ENCODE assay signal across 30 cellular contexts in genomic region chr20:6000851-6001250, GRCh38. TPM values are rescaled to one million over a fixed set of nuclear protein-coding genes. Genes with fewer than 3 reads are reported as not detected.
"Had no signal": no experiment of that assay in that cellular context is flagged by ENCODE, and none has a peak within 500 bp of the region (broad histone marks: within the 10 kb centered on the region; RNA-seq: fewer than 3 reads in every experiment).

No MANE protein-coding gene starts in this region.

- H3K4me3 ChIP-seq: esophagus muscularis mucosa, heart left ventricle, pancreas, psoas muscle, sigmoid colon, thoracic aorta had no signal

- FAIRE-seq: astrocyte, pancreas, small intestine, urothelium cell line had no signal

- H3K27me3 Mint-ChIP-seq: activated naive CD4-positive, alpha-beta T cell treated with anti-CD3 and anti-CD28 coated beads, Interleukin-2, amount 10 ng/mL, durations not matched to agents 7 days and 5 days; naive thymus-derived CD8-positive, alpha-beta T cell; stimulated activated naive CD8-positive, alpha-beta T cell treated with anti-CD3 and anti-CD28 coated beads, Interleukin-15, Interleukin-2, amounts not matched to agents 100 ng/mL and 50 ng/mL, for 24 hours; T-cell had no signal

- H3K27ac Mint-ChIP-seq: activated naive CD4-positive, alpha-beta T cell treated with anti-CD3 and anti-CD28 coated beads, Interleukin-2, amount 10 ng/mL, durations not matched to agents 7 days and 5 days; stimulated activated effector memory CD8-positive, alpha-beta T cell treated with anti-CD3 and anti-CD28 coated beads, Interleukin-12 subunit alpha, Interleukin-12 subunit beta, amount 100 ng/mL, for 72 hours; stimulated activated naive CD8-positive, alpha-beta T cell treated with anti-CD3 and anti-CD28 coated beads, Interleukin-15, Interleukin-2, amounts not matched to agents 100 ng/mL and 50 ng/mL, for 24 hours; T-cell had no signal

- H3K27me3 ChIP-seq: brain microvascular endothelial cell, esophagus muscularis mucosa, foreskin keratinocyte, heart left ventricle, pancreas, sigmoid colon had no signal

- H3K36me3 Mint-ChIP-seq: naive thymus-derived CD8-positive, alpha-beta T cell; T-cell had no signal

- ATAC-seq: foreskin keratinocyte; heart left ventricle; naive thymus-derived CD8-positive, alpha-beta T cell; pancreas; psoas muscle; stimulated activated effector memory CD8-positive, alpha-beta T cell treated with anti-CD3 and anti-CD28 coated beads, Interleukin-12 subunit alpha, Interleukin-12 subunit beta, amount 100 ng/mL, for 72 hours; T-cell had no signal

- DNase-seq: activated CD4-positive, alpha-beta T cell treated with anti-CD3 and anti-CD28 coated beads for 4 hours; activated CD4-positive, alpha-beta T cell treated with anti-CD3 and anti-CD28 coated beads, Interleukin-2, amount 50 U/mL, for 48 hours; activated CD4-positive, CD25-positive, alpha-beta regulatory T cell; activated CD8-positive, alpha-beta memory T cell treated with anti-CD3 and anti-CD28 coated beads for 24 hours; activated effector memory CD4-positive, alpha-beta T cell treated with Interleukin-2 at 50 U/mL for 16 hours; activated naive CD4-positive, alpha-beta T cell treated with anti-CD3 and anti-CD28 coated beads, Interleukin-2, amount 10 ng/mL, durations not matched to agents 7 days and 5 days; brain microvascular endothelial cell; dermis blood vessel endothelial cell; effector CD4-positive, alpha-beta T cell; foreskin keratinocyte; heart left ventricle; hypothalamus; midbrain; nucleus accumbens; pancreas; psoas muscle; sigmoid colon; small intestine; stimulated activated CD4-positive, alpha-beta T cell treated with anti-CD3 and anti-CD28 coated beads, Interleukin-4, amount 100 ng/mL, for 24 hours; T-cell; trophoblast cell had no signal

- H3K4me3 Mint-ChIP-seq: activated naive CD4-positive, alpha-beta T cell treated with anti-CD3 and anti-CD28 coated beads, Interleukin-2, amount 10 ng/mL, durations not matched to agents 7 days and 5 days; neural crest cell; stimulated activated effector memory CD8-positive, alpha-beta T cell treated with anti-CD3 and anti-CD28 coated beads, Interleukin-12 subunit alpha, Interleukin-12 subunit beta, amount 100 ng/mL, for 72 hours; stimulated activated naive CD8-positive, alpha-beta T cell treated with anti-CD3 and anti-CD28 coated beads, Interleukin-15, Interleukin-2, amounts not matched to agents 100 ng/mL and 50 ng/mL, for 24 hours; T-cell had no signal

- H3K36me3 ChIP-seq: brain microvascular endothelial cell, pancreas, thoracic aorta had no signal

- H3K9me3 Mint-ChIP-seq: activated naive CD4-positive, alpha-beta T cell treated with anti-CD3 and anti-CD28 coated beads, Interleukin-2, amount 10 ng/mL, durations not matched to agents 7 days and 5 days; naive thymus-derived CD8-positive, alpha-beta T cell; neural crest cell; stimulated activated effector memory CD8-positive, alpha-beta T cell treated with anti-CD3 and anti-CD28 coated beads, Interleukin-12 subunit alpha, Interleukin-12 subunit beta, amount 100 ng/mL, for 72 hours; stimulated activated naive CD8-positive, alpha-beta T cell treated with anti-CD3 and anti-CD28 coated beads, Interleukin-15, Interleukin-2, amounts not matched to agents 100 ng/mL and 50 ng/mL, for 24 hours; T-cell had no signal

RNA-seq across cellular contexts. Expression of gene LRRN4, which starts 53.0 kb away (rescaled TPM):
- total RNA-seq: lower leg skin; naive thymus-derived CD8-positive, alpha-beta T cell; neural crest cell had no signal
